ENCODE assay signal across 8 cellular contexts in genomic region chr9:37025381-37026084, GRCh38. TPM values are rescaled to one million over a fixed set of nuclear protein-coding genes. Genes with fewer than 3 reads are reported as not detected.
DNase-seq lines count a peak whose midpoint lies in the region; ATAC-seq and TF ChIP-seq lines count a peak whose summit lies in the region.

No MANE protein-coding gene starts in this region.

- no peak overlapping the region for H3K27ac ChIP-seq in colonic mucosa
- H3K27ac ChIP-seq in left lung, result no peak overlapping the region

- H3K4me3 ChIP-seq in colonic mucosa, result peak overlapping the region; percentile 14
- peak overlapping the region in 1 of 2 donors; percentile 20 for H3K4me3 ChIP-seq in left lung

- intact Hi-C loops in colonic mucosa (cut with DNase I), result no loop called here
- intact Hi-C loops in left lung (cut with DNase I), result no loop called here

- peaks cover 27% of the 10 kb centered on the region for H3K4me1 ChIP-seq in colonic mucosa
- H3K4me1 ChIP-seq in left lung, result peaks cover 28 to 34% of the 10 kb centered on the region in 2 donors

- no peaks in the 10 kb centered on the region for H3K9me3 Mint-ChIP-seq in osteocyte (ENCODE audit: unreplicated experiment)

- H3K4me1 Mint-ChIP-seq in osteocyte (ENCODE audit: unreplicated experiment), result peaks cover 19% of the 10 kb centered on the region

- peaks cover 87% of the 10 kb centered on the region for H3K27me3 ChIP-seq in colonic mucosa
- H3K27me3 ChIP-seq in left lung, result peaks cover 96 to 100% of the 10 kb centered on the region in 2 donors

- no peaks in the 10 kb centered on the region for H3K36me3 Mint-ChIP-seq in osteocyte (ENCODE audit: unreplicated experiment)

- H3K9ac ChIP-seq in colonic mucosa (ENCODE audit: low read depth in 2 of 2, low read length in 2 of 2), result no peak overlapping the region

- ATAC-seq in left lung, result no peak
- ATAC-seq in GM18867 (IDR thresholded peaks at IDR 0.05; ENCODE audit: unreplicated experiment), result no peak

- in situ Hi-C loops in KBM-7 (cut with MboI; ENCODE audit: low pct_unique_long_range_greater_than_20kb, low sequenced_read_pairs), result no loop called here

- TF ChIP-seq CTCF in colonic mucosa (IDR thresholded peaks at IDR 0.05) (no peak), osteocyte (IDR thresholded peaks at IDR 0.05) (no peak), left lung (IDR thresholded peaks at IDR 0.05) (no peak)

- H3K27ac Mint-ChIP-seq in osteocyte (ENCODE audit: unreplicated experiment), result no peak overlapping the region

- H3K36me3 ChIP-seq in colonic mucosa (no peaks in the 10 kb centered on the region), left lung (no peaks in the 10 kb centered on the region)

- DNase-seq in ELR (ENCODE audit: low read depth) (peak; percentile 49), KBM-7 (peak; percentile 71), colonic mucosa (no peak), osteocyte (ENCODE audit: extremely low spot score, unreplicated experiment) (no peak), left lung (no peak), medulla oblongata (ENCODE audit: extremely low spot score) (no peak), NCI-H1694 (lab: John Stamatoyannopoulos, UW) (no peak)

- peaks cover 80% of the 10 kb centered on the region for H3K27me3 Mint-ChIP-seq in osteocyte (ENCODE audit: unreplicated experiment)

- peak overlapping the region; percentile 72 for H3K4me3 Mint-ChIP-seq in osteocyte (ENCODE audit: unreplicated experiment)

- no peaks in the 10 kb centered on the region for H3K9me3 ChIP-seq in colonic mucosa
- H3K9me3 ChIP-seq in left lung, result no peaks in the 10 kb centered on the region

RNA-seq across cellular contexts. Expression of gene PAX5, which starts 8.5 kb away (rescaled TPM):
- under 1 TPM; 0.08 to 0.32 TPM for total RNA-seq in colonic mucosa
- not detected in 2 replicates for total RNA-seq in osteocyte
- total RNA-seq in left lung, result under 1 TPM; 0.03 to 0.65 TPM

Comparison
In these comparisons a context has a peak if more than half of its experiments do, and no peak if none do; other contexts are left out.
1. DNase-seq: peak in ELR (single experiment) and KBM-7 (single experiment); none in colonic mucosa (single experiment), osteocyte (single experiment), left lung (0 of 2), medulla oblongata (single experiment) and NCI-H1694 (single experiment).